ENCODE assay signal across 8 cellular contexts in the genomic region with DNA sequence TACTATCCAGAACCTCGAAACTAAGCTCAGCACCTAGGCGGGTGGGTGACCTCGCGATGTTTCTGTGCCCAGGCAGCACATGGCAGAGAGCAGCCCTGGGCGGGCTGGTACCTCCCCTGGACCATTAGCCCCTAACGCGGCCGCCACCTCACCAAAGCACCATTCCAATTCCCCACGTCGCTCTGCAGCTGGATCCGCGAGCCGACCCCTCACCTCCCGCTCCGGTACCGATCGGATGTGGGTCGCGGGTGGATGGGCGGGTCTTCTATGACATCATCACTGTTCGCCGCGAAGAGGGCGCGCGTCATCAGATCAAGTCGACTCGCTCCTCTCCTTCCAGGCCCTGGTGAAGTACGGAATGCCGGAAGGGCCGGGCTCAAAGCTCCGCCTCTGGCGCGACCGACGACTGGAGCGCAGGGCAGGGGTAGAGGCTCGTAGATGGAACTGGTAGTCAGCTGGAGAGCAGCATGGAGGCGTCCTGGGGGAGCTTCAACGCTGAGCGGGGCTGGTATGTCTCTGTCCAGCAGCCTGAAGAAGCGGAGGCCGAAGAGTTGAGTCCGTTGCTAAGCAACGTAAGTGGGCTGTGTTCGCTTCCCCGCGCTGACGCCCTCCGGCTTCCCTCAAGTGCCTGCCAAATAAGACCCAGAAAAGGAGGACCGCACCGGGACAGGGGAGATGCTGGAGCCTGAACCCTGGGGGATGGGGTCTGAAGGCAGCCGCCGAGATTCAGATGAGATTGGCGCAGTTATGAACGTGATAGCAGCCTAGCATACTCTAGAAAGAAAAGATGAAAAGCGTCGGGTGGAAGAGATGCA. TPM values are rescaled to one million over a fixed set of nuclear protein-coding genes. Genes with fewer than 3 reads are reported as not detected.
A peak's percentile ranks its signal among the peaks of the same experiment; 100 is the strongest.
DNase-seq lines count a peak whose midpoint lies in the region; ATAC-seq and TF ChIP-seq lines count a peak whose summit lies in the region.

A gene (plus strand): TSS at position 435 of the 815 bp plus-strand sequence. CDS start 33 bp downstream, at position 468.
A gene with protein sequence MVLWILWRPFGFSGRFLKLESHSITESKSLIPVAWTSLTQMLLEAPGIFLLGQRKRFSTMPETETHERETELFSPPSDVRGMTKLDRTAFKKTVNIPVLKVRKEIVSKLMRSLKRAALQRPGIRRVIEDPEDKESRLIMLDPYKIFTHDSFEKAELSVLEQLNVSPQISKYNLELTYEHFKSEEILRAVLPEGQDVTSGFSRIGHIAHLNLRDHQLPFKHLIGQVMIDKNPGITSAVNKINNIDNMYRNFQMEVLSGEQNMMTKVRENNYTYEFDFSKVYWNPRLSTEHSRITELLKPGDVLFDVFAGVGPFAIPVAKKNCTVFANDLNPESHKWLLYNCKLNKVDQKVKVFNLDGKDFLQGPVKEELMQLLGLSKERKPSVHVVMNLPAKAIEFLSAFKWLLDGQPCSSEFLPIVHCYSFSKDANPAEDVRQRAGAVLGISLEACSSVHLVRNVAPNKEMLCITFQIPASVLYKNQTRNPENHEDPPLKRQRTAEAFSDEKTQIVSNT (minus strand): TSS at position 269 of the 815 bp plus-strand sequence. CDS start 106 bp downstream, at position 163.

- no peaks in the 10 kb centered on the region for H3K9me3 Mint-ChIP-seq in activated CD4-positive, alpha-beta T cell treated with anti-CD3 and anti-CD28 coated beads, Interleukin-2, amount 10 ng/mL, durations not matched to agents 24 days and 14 days

- peak; percentile 80 for ATAC-seq in GM19351 (IDR thresholded peaks at IDR 0.05; ENCODE audit: unreplicated experiment)
- ATAC-seq in HG03469 (IDR thresholded peaks at IDR 0.05; ENCODE audit: unreplicated experiment) = peak; percentile 69

- peak; percentile 88 to 96 for DNase-seq in NCI-H526 (lab: John Stamatoyannopoulos, UW)
- DNase-seq in activated CD4-positive, alpha-beta T cell treated with anti-CD3 and anti-CD28 coated beads, Interleukin-2, amount 10 ng/mL, durations not matched to agents 24 days and 14 days = peak; percentile 98
- DNase-seq in dermis blood vessel endothelial cell = peak; percentile 97
- DNase-seq in left kidney (ENCODE audit: low read depth, low spot score) = peak; percentile 98
- DNase-seq in stimulated activated CD4-positive, alpha-beta T cell treated with anti-CD3 and anti-CD28 coated beads, Interleukin-1b, Interleukin-23, amount 100 ng/mL, for 48 hours = peak; percentile 90

- H3K36me3 Mint-ChIP-seq in activated CD4-positive, alpha-beta T cell treated with anti-CD3 and anti-CD28 coated beads, Interleukin-2, amount 10 ng/mL, durations not matched to agents 24 days and 14 days (ENCODE audit: low read depth) = peaks cover 23% of the 10 kb centered on the region

- no peaks in the 10 kb centered on the region for H3K27me3 Mint-ChIP-seq in activated CD4-positive, alpha-beta T cell treated with anti-CD3 and anti-CD28 coated beads, Interleukin-2, amount 10 ng/mL, durations not matched to agents 24 days and 14 days

- intact Hi-C loops in activated CD4-positive, alpha-beta T cell treated with anti-CD3 and anti-CD28 coated beads, Interleukin-2, amount 10 ng/mL, durations not matched to agents 24 days and 14 days (cut with micrococcal nuclease) = loop anchor here (1.0 to 10.0 kb wide), 6 partner anchors 16 to 1499 kb away; a partner anchor contains a TSS

- H3K4me1 Mint-ChIP-seq in activated CD4-positive, alpha-beta T cell treated with anti-CD3 and anti-CD28 coated beads, Interleukin-2, amount 10 ng/mL, durations not matched to agents 24 days and 14 days = peaks cover 21% of the 10 kb centered on the region

- no peak within 1 kb of the TSS for H3K27ac Mint-ChIP-seq in activated CD4-positive, alpha-beta T cell treated with anti-CD3 and anti-CD28 coated beads, Interleukin-2, amount 10 ng/mL, durations not matched to agents 24 days and 14 days

- peak within 1 kb of the TSS; percentile 82 for H3K27ac ChIP-seq in C4-2B

- TF ChIP-seq CTCF in C4-2B (conservative IDR thresholded peaks at IDR 0.05) = no peak

- no peak within 1 kb of the TSS for H3K4me3 Mint-ChIP-seq in activated CD4-positive, alpha-beta T cell treated with anti-CD3 and anti-CD28 coated beads, Interleukin-2, amount 10 ng/mL, durations not matched to agents 24 days and 14 days

RNA-seq across cellular contexts. Expression of the first gene that starts in this region (rescaled TPM):
- total RNA-seq in activated CD4-positive, alpha-beta T cell treated with anti-CD3 and anti-CD28 coated beads, Interleukin-2, amount 10 ng/mL, durations not matched to agents 24 days and 14 days = 4.7 and 5.9 TPM in 2 replicates
- 17.8 and 21.4 TPM in 2 replicates for total RNA-seq in dermis blood vessel endothelial cell

RNA-seq across cellular contexts. Expression of the second gene that starts in this region (rescaled TPM):
- 16.1 and 18.0 TPM in 2 replicates for total RNA-seq in activated CD4-positive, alpha-beta T cell treated with anti-CD3 and anti-CD28 coated beads, Interleukin-2, amount 10 ng/mL, durations not matched to agents 24 days and 14 days
- 10.7 and 13.1 TPM in 2 replicates for total RNA-seq in dermis blood vessel endothelial cell

Comparison
In these comparisons a context has a peak if more than half of its experiments do, and no peak if none do; other contexts are left out.
1. Peak in every context shown above with its lines: DNase-seq, ATAC-seq and H3K27ac ChIP-seq.